ENCODE assay signal across 11 cellular contexts in the genomic region with DNA sequence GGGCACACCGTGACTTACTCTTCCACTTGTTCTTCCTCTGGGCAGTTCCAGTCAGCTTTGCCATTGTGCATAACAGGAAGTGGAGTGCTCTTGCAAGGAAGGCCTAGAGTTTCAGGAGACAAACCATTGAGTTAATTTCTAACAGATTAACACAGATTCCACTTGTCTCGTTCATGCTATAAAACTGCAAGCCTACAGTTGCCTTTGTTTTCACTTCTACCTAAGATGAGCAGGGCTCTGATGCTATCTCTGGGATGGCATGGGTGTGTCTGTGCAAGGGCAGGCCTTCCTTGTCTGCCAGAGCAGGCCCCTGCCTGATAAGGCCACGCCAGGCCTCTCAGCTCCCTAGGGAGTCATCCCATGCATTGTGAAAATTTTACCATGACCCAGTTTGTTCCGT.
DNase-seq lines count a peak whose midpoint lies in the region; ATAC-seq and TF ChIP-seq lines count a peak whose summit lies in the region.
"Had no signal": no experiment of that assay in that cellular context is flagged by ENCODE, and none has a peak within 500 bp of the region (broad histone marks: within the 10 kb centered on the region; RNA-seq: fewer than 3 reads in every experiment).

No MANE protein-coding gene starts in this region.

- POLR2A ChIA-PET in PC-9 (lab: Charles Lee; ENCODE audit: unreplicated experiment) = no interaction called here
- POLR2A ChIA-PET in T-cell (lab: Charles Lee) = no interaction called here

- H3K4me1 Mint-ChIP-seq in T-cell = no peaks in the 10 kb centered on the region

- H3K4me1 ChIP-seq in PC-9 (replicated peaks; ENCODE audit: insufficient read depth) = peaks cover 33% of the 10 kb centered on the region

- BruUV-seq in PC-9 (replicated peaks; lab: Mats Ljungman, UMichigan) = no TSS peak

- H3K27me3 Mint-ChIP-seq in T-cell = no peaks in the 10 kb centered on the region

- peak overlapping the region; percentile 59 for H3K4me2 ChIP-seq in PC-9

- H3K27me3 ChIP-seq in PC-9 (ENCODE audit: insufficient read depth, low read depth) = no peaks in the 10 kb centered on the region
- no peaks in the 10 kb centered on the region for H3K27me3 ChIP-seq in kidney epithelial cell (ENCODE audit: control insufficient read depth, insufficient read depth, low read length)

- H3F3A ChIP-seq in PC-9 (ENCODE audit: insufficient read depth, low read depth) = peaks cover 30% of the 10 kb centered on the region

- peak; percentile 19 for DNase-seq in Daoy (ENCODE audit: low read depth)
- DNase-seq in H4 (ENCODE audit: low spot score) = peak; percentile 31
- DNase-seq in PC-9 = no peak
- DNase-seq in kidney epithelial cell (ENCODE audit: low read depth) = peak; percentile 79
- DNase-seq in T-helper 2 cell = no peak
- DNase-seq in NCI-H2029 treated with DMSO at 0.1 percent for 48 hours (lab: John Stamatoyannopoulos, UW) = no peak
- no peak for DNase-seq in T-cell
- DNase-seq: activated CD8-positive, alpha-beta memory T cell treated with anti-CD3 and anti-CD28 coated beads, Interleukin-2, amount 50 U/mL, for 4 hours; NCI-H774 had no signal

- peaks cover 8% of the 10 kb centered on the region for H3K36me3 Mint-ChIP-seq in T-cell

- no peak overlapping the region for H3K27ac Mint-ChIP-seq in T-cell

- H3K4me3 ChIP-seq in PC-9 (no peak overlapping the region), kidney epithelial cell (ENCODE audit: low read depth, low read length) (no peak overlapping the region)

- CTCF ChIA-PET in PC-9 (lab: Charles Lee) = interaction anchor here (1.4 kb wide), 1 partner anchor 34 kb away, joined by 4 read pairs; no protein-coding TSS in a partner anchor
- CTCF ChIA-PET in T-cell (lab: Charles Lee) = no interaction called here

- H3K9me3 Mint-ChIP-seq in T-cell = no peaks in the 10 kb centered on the region

- no peaks in the 10 kb centered on the region for H3K9me2 ChIP-seq in PC-9 (ENCODE audit: insufficient read depth)

- TF ChIP-seq CTCF in PC-9 (conservative IDR thresholded peaks at IDR 0.05) (no peak), kidney epithelial cell (IDR thresholded peaks at IDR 0.05; ENCODE audit: insufficient read depth, low read length, poor library complexity, severe bottlenecking) (no peak)

- H3K9me3 ChIP-seq in PC-9 (ENCODE audit: insufficient read depth, low read depth) = 0 out of 2 replicates have a peak, but pooled peaks cover 3% of the 10 kb centered on the region

- no peaks in the 10 kb centered on the region for H4K20me1 ChIP-seq in PC-9 (ENCODE audit: insufficient read depth)

- intact Hi-C loops in PC-9 (cut with micrococcal nuclease; ENCODE audit: unreplicated experiment) = no loop called here

- H3K36me3 ChIP-seq in PC-9 (ENCODE audit: low read depth) (no peaks in the 10 kb centered on the region), kidney epithelial cell (ENCODE audit: control insufficient read depth, insufficient read depth, low read length) (no peaks in the 10 kb centered on the region)

- ATAC-seq in HG02973 (IDR thresholded peaks at IDR 0.05; ENCODE audit: unreplicated experiment) (no peak), T-cell (replicated peaks in 1 of 4) (no peak)

- no peak overlapping the region for H3K4me3 Mint-ChIP-seq in T-cell
- H3K4me3 Mint-ChIP-seq: neural crest cell had no signal

- H2AFZ ChIP-seq in PC-9 = no peak overlapping the region

- peak overlapping the region; percentile 90 for H3K27ac ChIP-seq in PC-9

- no peaks in the 10 kb centered on the region for H3K79me2 ChIP-seq in PC-9 (ENCODE audit: low read depth)

Comparison
In these comparisons a context has a peak if more than half of its experiments do, and no peak if none do; other contexts are left out.
1. DNase-seq: peak in Daoy (single experiment), H4 (single experiment) and kidney epithelial cell (single experiment); none in PC-9 (0 of 2), T-helper 2 cell (0 of 5), NCI-H2029 treated with DMSO at 0.1 percent for 48 hours (single experiment) and T-cell (0 of 34).